Comparison of ENCODE assay signal across 8 cellular contexts in genomic region chr5:138032572-138033274, GRCh38. TPM values are rescaled to one million over a fixed set of nuclear protein-coding genes. Genes with fewer than 3 reads are reported as not detected.
DNase-seq lines count a peak whose midpoint lies in the region; ATAC-seq and TF ChIP-seq lines count a peak whose summit lies in the region.

FAM13B (minus strand) TSS chr5:138033079; CDS start chr5:138019111, 13,968 bp downstream.

- no peak for DNase-seq in BJ (ENCODE audit: low read depth)
- peak; percentile 59 for DNase-seq in GM19238 (ENCODE audit: insufficient read length, low spot score)
- peak; percentile 86 for DNase-seq in NCI-H748 (lab: John Stamatoyannopoulos, UW; ENCODE audit: unreplicated experiment)
- DNase-seq in activated CD4-positive, alpha-beta memory T cell treated with anti-CD3 and anti-CD28 coated beads for 36 hours = peak; percentile 86
- DNase-seq in dorsolateral prefrontal cortex = peak; percentile 55 to 87 (median 74)
- DNase-seq in lower lobe of right lung = peak; percentile 86
- peak; percentile 64 to 85 (median 70) for DNase-seq in stimulated activated CD4-positive, alpha-beta T cell treated with anti-CD3 and anti-CD28 coated beads, TNF-alpha, amount 100 ng/mL, for 48 hours (ENCODE audit: low read depth in 3 of 3)

- peak within 1 kb of the TSS; percentile 97 for H3K4me3 Mint-ChIP-seq in activated CD4-positive, alpha-beta memory T cell treated with anti-CD3 and anti-CD28 coated beads for 36 hours

- H3K36me3 Mint-ChIP-seq in activated CD4-positive, alpha-beta memory T cell treated with anti-CD3 and anti-CD28 coated beads for 36 hours = no peaks in the 10 kb centered on the region

- POLR2A ChIA-PET in BJ (lab: Charles Lee) = no interaction called here
- POLR2A ChIA-PET in activated CD4-positive, alpha-beta memory T cell treated with anti-CD3 and anti-CD28 coated beads for 36 hours (lab: Charles Lee) = interaction anchor here (1.0 kb wide), 1 partner anchor 36 kb away, joined by 5 read pairs; no protein-coding TSS in a partner anchor

- CTCF ChIA-PET in BJ (lab: Yijun Ruan, JAX) = interaction anchor here (1.7 to 11.0 kb wide), 3 partner anchors 32 to 101 kb away, joined by 8 to 188 read pairs (median 26); no protein-coding TSS in a partner anchor
- CTCF ChIA-PET in activated CD4-positive, alpha-beta memory T cell treated with anti-CD3 and anti-CD28 coated beads for 36 hours (lab: Charles Lee) = interaction anchor here (0.9 to 9.0 kb wide), 5 partner anchors 34 to 403 kb away, joined by 3 to 205 read pairs (median 30); no protein-coding TSS in a partner anchor

- H3K36me3 ChIP-seq in BJ (ENCODE audit: control insufficient read depth, insufficient read depth, low read length) (no peaks in the 10 kb centered on the region), lower lobe of right lung (no peaks in the 10 kb centered on the region)

- ATAC-seq in HG03442 (IDR thresholded peaks at IDR 0.05; ENCODE audit: unreplicated experiment) (peak; percentile 56), lower lobe of right lung (peak; percentile 97)

- no peaks in the 10 kb centered on the region for H3K9me3 Mint-ChIP-seq in activated CD4-positive, alpha-beta memory T cell treated with anti-CD3 and anti-CD28 coated beads for 36 hours

- H3K27me3 Mint-ChIP-seq in activated CD4-positive, alpha-beta memory T cell treated with anti-CD3 and anti-CD28 coated beads for 36 hours = no peaks in the 10 kb centered on the region

- no peaks in the 10 kb centered on the region for H3K9me3 ChIP-seq in lower lobe of right lung

- peak within 1 kb of the TSS; percentile 89 to 100 (median 99) for H3K27ac ChIP-seq in dorsolateral prefrontal cortex
- peak within 1 kb of the TSS; percentile 99 for H3K27ac ChIP-seq in lower lobe of right lung

- H3K27me3 ChIP-seq in BJ (ENCODE audit: control insufficient read depth, insufficient read depth, low read length) (no peaks in the 10 kb centered on the region), dorsolateral prefrontal cortex (no peaks in the 10 kb centered on the region), lower lobe of right lung (ENCODE audit: low read depth) (no peaks in the 10 kb centered on the region)

- peaks cover 57% of the 10 kb centered on the region for H3K4me1 Mint-ChIP-seq in activated CD4-positive, alpha-beta memory T cell treated with anti-CD3 and anti-CD28 coated beads for 36 hours (ENCODE audit: low read depth)

- peak within 1 kb of the TSS; percentile 92 for H3K27ac Mint-ChIP-seq in activated CD4-positive, alpha-beta memory T cell treated with anti-CD3 and anti-CD28 coated beads for 36 hours

- H3K4me1 ChIP-seq in lower lobe of right lung = peaks cover 54% of the 10 kb centered on the region

- intact Hi-C loops in activated CD4-positive, alpha-beta memory T cell treated with anti-CD3 and anti-CD28 coated beads for 36 hours (cut with micrococcal nuclease) = loop anchor here (1.0 to 10.0 kb wide), 6 partner anchors 35 to 322 kb away; partner anchors contain the start of genes BRD8, HNRNPA0, KDM3B and KIF20A
- intact Hi-C loops in dorsolateral prefrontal cortex (cut with DNase I) = loop anchor here (1.0 to 10.0 kb wide), 6 partner anchors 98 to 278 kb away; partner anchors contain the start of gene HNRNPA0 (in 1 of the 2)
- intact Hi-C loops in lower lobe of right lung (cut with DNase I) = no loop called here

- TF ChIP-seq CTCF in BJ (IDR thresholded peaks at IDR 0.05; ENCODE audit: insufficient read depth, low read depth, low read length) = 0 out of 2 replicates have a peak, but pooled peaks have one; percentile 2
- TF ChIP-seq CTCF in dorsolateral prefrontal cortex (IDR thresholded peaks at IDR 0.05 in 54 of 56, conservative IDR thresholded peaks at IDR 0.05 in 2 of 56; ENCODE audit: low read depth in 1 of 56, partially characterized antibody in 56 of 56) = peak in 30 of 56 donors; percentile 1 to 53 (median 20)
- no peak for TF ChIP-seq CTCF in lower lobe of right lung (IDR thresholded peaks at IDR 0.05)

- H3K4me3 ChIP-seq in BJ (ENCODE audit: low read depth, low read length) (peak within 1 kb of the TSS; percentile 99), dorsolateral prefrontal cortex (peak within 1 kb of the TSS; percentile 72 to 100 (median 98)), lower lobe of right lung (peak within 1 kb of the TSS; percentile 94)

RNA-seq across cellular contexts. Expression of gene FAM13B, which starts in this region (rescaled TPM):
- 12.6 and 22.3 TPM in 2 replicates for polyA plus RNA-seq in BJ (2011; rRNA removed)
- 9.4 and 13.1 TPM in 2 replicates for polyA minus RNA-seq in BJ (2011; rRNA and poly(A)+ RNA removed)
- total RNA-seq in activated CD4-positive, alpha-beta memory T cell treated with anti-CD3 and anti-CD28 coated beads for 36 hours = 10 to 100 TPM; 11.5 to 13.8 TPM
- total RNA-seq in dorsolateral prefrontal cortex = 100 to 1,000 TPM in 22 of 120 experiments, 10 to 100 TPM in 98; 61.9 to 120 (median 86.7) TPM
- 42.9 TPM for total RNA-seq in lower lobe of right lung
